In the genomic region with DNA sequence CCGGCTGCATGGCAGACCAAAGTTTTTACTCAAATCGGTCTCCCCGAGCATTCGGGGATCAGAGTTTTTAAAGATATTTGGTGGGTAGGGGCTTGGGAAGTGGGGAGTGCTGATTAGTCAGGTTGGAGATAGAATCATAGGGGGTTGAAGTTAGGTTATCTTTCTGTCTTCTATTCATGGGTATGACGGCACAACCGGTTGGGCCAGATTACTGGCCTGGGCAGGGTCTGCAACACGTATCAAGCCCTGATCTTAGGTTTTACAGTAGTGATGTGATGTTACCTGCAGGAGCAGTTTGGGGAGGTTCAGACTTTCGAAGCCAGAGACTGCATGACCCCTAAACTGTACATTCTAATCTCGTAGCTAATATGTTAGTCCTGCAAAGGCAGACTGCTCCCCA, we compare ENCODE assay signal across 8 cellular contexts. TPM values are rescaled to one million over a fixed set of nuclear protein-coding genes. Genes with fewer than 3 reads are reported as not detected.
"Had no signal": no experiment of that assay in that cellular context is flagged by ENCODE, and none has a peak within 500 bp of the region (broad histone marks: within the 10 kb centered on the region; RNA-seq: fewer than 3 reads in every experiment).

No MANE protein-coding gene starts in this region.

RNA-seq across cellular contexts. Expression of gene POTEM, which starts 30.4 kb away (rescaled TPM):
- total RNA-seq: PC-3, PC-9, Peyer's patch, Right ventricle myocardium superior, RPMI7951, SJCRH30, SJSA1, T-cell had no signal
